In the genomic region with DNA sequence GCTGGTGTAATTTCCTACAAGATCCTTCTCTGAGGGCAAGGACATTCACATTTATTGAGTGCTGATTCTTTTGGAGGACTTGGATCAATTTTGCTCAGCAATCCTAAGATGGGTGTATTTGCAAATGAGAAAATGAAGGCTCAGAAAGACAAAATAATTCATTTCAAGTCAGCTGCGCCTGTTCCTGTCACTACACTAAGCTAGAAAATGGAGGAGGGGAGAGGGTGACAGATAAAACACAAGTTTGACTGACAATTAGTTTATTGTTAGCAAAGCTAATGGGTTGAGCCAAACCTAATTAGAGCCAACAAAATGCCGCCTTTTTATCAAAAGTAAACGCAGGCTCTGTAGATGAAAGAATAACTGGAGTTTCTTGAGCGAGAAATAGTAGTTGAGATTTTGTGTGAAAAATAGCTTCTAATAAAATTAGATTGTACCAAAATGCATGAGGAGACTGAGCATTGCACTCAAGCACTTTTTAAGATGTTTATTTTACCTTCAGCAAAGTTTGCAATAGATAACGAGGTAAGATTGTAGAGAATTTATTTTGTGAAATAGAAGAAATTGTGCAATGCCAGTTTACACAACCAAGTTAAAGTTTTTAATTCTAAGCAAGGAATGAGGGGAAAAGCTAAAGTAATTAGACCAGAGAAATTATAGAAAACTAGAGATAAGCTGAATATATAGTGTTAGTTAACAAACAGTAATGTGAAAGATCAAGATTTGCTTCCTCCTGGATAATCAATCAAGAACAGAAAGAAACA, we compare ENCODE assay signal across 24 cellular contexts. TPM values are rescaled to one million over a fixed set of nuclear protein-coding genes. Genes with fewer than 3 reads are reported as not detected.
DNase-seq lines count a peak whose midpoint lies in the region; ATAC-seq and TF ChIP-seq lines count a peak whose summit lies in the region.
"Had no signal": no experiment of that assay in that cellular context is flagged by ENCODE, and none has a peak within 500 bp of the region (broad histone marks: within the 10 kb centered on the region; RNA-seq: fewer than 3 reads in every experiment).

No MANE protein-coding gene starts in this region.

- H3K27ac ChIP-seq in upper lobe of right lung = peak overlapping the region; percentile 74
- H3K27ac ChIP-seq: BLaER1, HL-60 had no signal

- ATAC-seq in upper lobe of right lung (no peak), sciatic nerve (no peak)
- ATAC-seq: activated CD8-positive, alpha-beta memory T cell treated with anti-CD3 and anti-CD28 coated beads, Interleukin-2, amount 10 ng/mL, durations not matched to agents 7 days and 5 days; activated T-cell treated with anti-CD3 and anti-CD28 coated beads, Interleukin-2, amount 50 U/mL, for 4 hours; left lobe of liver; stimulated activated memory B cell treated with anti-CD40 and anti-IgM and Interleukin-4, amounts not matched to agents 10 μg/mL and 1 μg/mL and 100 μg/mL, for 72 hours had no signal

- no peaks in the 10 kb centered on the region for H3K4me1 ChIP-seq in neuron (ENCODE audit: insufficient read depth, low read length)
- peaks cover 8% of the 10 kb centered on the region for H3K4me1 ChIP-seq in upper lobe of right lung
- H3K4me1 ChIP-seq: HAP-1 had no signal

- H3K27me3 ChIP-seq in neuron (ENCODE audit: insufficient read depth, low read length) (no peaks in the 10 kb centered on the region), upper lobe of right lung (no peaks in the 10 kb centered on the region)
- H3K27me3 ChIP-seq: BLaER1, testis had no signal

- H3K36me3 ChIP-seq in neuron (ENCODE audit: insufficient read depth, low read length) = no peaks in the 10 kb centered on the region
- no peaks in the 10 kb centered on the region for H3K36me3 ChIP-seq in upper lobe of right lung
- H3K36me3 ChIP-seq: BLaER1, HAP-1 had no signal

- H3K9me3 ChIP-seq in neuron (ENCODE audit: low read length) (no peaks in the 10 kb centered on the region), upper lobe of right lung (no peaks in the 10 kb centered on the region)
- H3K9me3 ChIP-seq: BLaER1, HAP-1, testis had no signal

- H2AFZ ChIP-seq in neuron (ENCODE audit: low read depth, low read length) = peak overlapping the region; percentile 20

- intact Hi-C loops in upper lobe of right lung (cut with DNase I) (no loop called here), sciatic nerve (cut with DNase I) (no loop called here)

- TF ChIP-seq CTCF in upper lobe of right lung (IDR thresholded peaks at IDR 0.05) = no peak

- DNase-seq in amniotic epithelial cell (ENCODE audit: low read depth) (peak; percentile 34), inferior parietal cortex (ENCODE audit: extremely low spot score) (peak; percentile 67), upper lobe of right lung (no peak), HuH-7.5 (ENCODE audit: low spot score) (no peak), DMS 273 (lab: John Stamatoyannopoulos, UW; ENCODE audit: unreplicated experiment) (no peak), sciatic nerve (ENCODE audit: low spot score) (no peak)
- DNase-seq: activated CD4-positive, alpha-beta T cell treated with anti-CD3 and anti-CD28 coated beads, Interleukin-2, amount 50 U/mL, for 4 hours; activated CD8-positive, alpha-beta memory T cell treated with anti-CD3 and anti-CD28 coated beads, Interleukin-2, amount 10 ng/mL, durations not matched to agents 7 days and 5 days; activated T-cell treated with anti-CD3 and anti-CD28 coated beads, Interleukin-2, amount 50 U/mL, for 4 hours; Kasumi-1; mesendoderm; NCI-H1417 treated with DMSO at 0.1 percent for 48 hours; NCI-H2081; NCI-H526; NK-92 treated with Interleukin-12 subunit alpha and Interleukin-12 subunit beta, amount 100 ng/mL, for 24 hours; occipital lobe; T-helper 1 cell; testis had no signal

- no peak overlapping the region for H3K4me3 ChIP-seq in neuron (ENCODE audit: low read length)
- no peak overlapping the region for H3K4me3 ChIP-seq in upper lobe of right lung
- H3K4me3 ChIP-seq: BLaER1, HAP-1, testis had no signal

RNA-seq across cellular contexts. Expression of gene SECISBP2L, which starts 39.6 kb away (rescaled TPM):
- 119 TPM for total RNA-seq in upper lobe of right lung
- 599 TPM for total RNA-seq in sciatic nerve

Comparison
In these comparisons a context has a peak if more than half of its experiments do, and no peak if none do; other contexts are left out.
1. DNase-seq: peak in amniotic epithelial cell (single experiment) and inferior parietal cortex (single experiment); none in upper lobe of right lung (single experiment), HuH-7.5 (single experiment), DMS 273 (single experiment) and sciatic nerve (single experiment).